ENCODE assay signal across 8 cellular contexts in the genomic region with DNA sequence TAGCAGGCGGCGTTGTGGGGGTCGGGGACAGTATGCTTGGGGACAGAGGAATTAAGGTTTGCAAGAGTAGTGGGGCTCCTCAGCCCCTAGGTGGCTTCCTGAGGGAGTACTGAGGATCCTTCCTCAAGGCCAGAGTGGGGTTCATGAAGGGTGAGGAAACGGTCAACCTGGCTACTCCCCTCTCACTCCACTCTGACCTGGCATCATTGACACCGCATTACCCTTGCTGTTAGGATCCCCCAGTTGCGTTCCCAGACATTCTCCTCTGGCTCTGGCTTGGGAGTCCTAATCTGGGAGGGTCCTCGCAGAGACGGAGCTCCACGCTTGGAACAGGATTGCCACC. TPM values are rescaled to one million over a fixed set of nuclear protein-coding genes. Genes with fewer than 3 reads are reported as not detected.
A peak's percentile ranks its signal among the peaks of the same experiment; 100 is the strongest.
DNase-seq lines count a peak whose midpoint lies in the region; ATAC-seq, FAIRE-seq and TF ChIP-seq lines count a peak whose summit lies in the region.

No MANE protein-coding gene starts in this region.

- no peak for TF ChIP-seq EP300 in neural cell (conservative IDR thresholded peaks at IDR 0.05; ENCODE audit: poor library complexity, severe bottlenecking)

- no peak for TF ChIP-seq RAD21 in neural cell (conservative IDR thresholded peaks at IDR 0.05)

- no peak for FAIRE-seq in D721Med (lab: Jason Lieb, UNC)

- H3K9me3 ChIP-seq in neural cell (ENCODE audit: low read length), result no peaks in the 10 kb centered on the region

- H3K27me3 ChIP-seq in KMS-11 (ENCODE audit: insufficient read depth, low read depth) (no peaks in the 10 kb centered on the region), dorsolateral prefrontal cortex (no peaks in the 10 kb centered on the region), neural cell (ENCODE audit: insufficient read depth, low read depth, low read length) (no peaks in the 10 kb centered on the region)

- H3K4me3 ChIP-seq in KMS-11 (IDR thresholded peaks at IDR 0.05; ENCODE audit: insufficient read depth, low read depth, low read length), result no peak overlapping the region
- H3K4me3 ChIP-seq in dorsolateral prefrontal cortex, result peak overlapping the region; percentile 52 to 89 (median 76)
- peak overlapping the region; percentile 75 for H3K4me3 ChIP-seq in neural cell (ENCODE audit: low read length)

- intact Hi-C loops in dorsolateral prefrontal cortex (cut with DNase I), result loop anchor here in 1 of 2 donors (2.0 to 5.0 kb wide), 2 partner anchors 152 to 361 kb away; no protein-coding TSS in a partner anchor

- TF ChIP-seq CTCF in GM12873 (IDR thresholded peaks at IDR 0.05; ENCODE audit: insufficient read depth, low read depth, low read length, missing control alignments) (peak; percentile 23), KMS-11 (conservative IDR thresholded peaks at IDR 0.05; ENCODE audit: low read depth, low read length) (0 out of 2 replicates have a peak, but pooled peaks have one; percentile 27), dorsolateral prefrontal cortex (IDR thresholded peaks at IDR 0.05 in 54 of 56, conservative IDR thresholded peaks at IDR 0.05 in 2 of 56; ENCODE audit: low read depth in 1 of 56, partially characterized antibody in 56 of 56) (no peak), neural cell (IDR thresholded peaks at IDR 0.05; ENCODE audit: poor library complexity, severe bottlenecking) (peak; percentile 49), D721Med (IDR thresholded peaks at IDR 0.05; ENCODE audit: insufficient read depth, missing control alignments) (no peak)

- H3K9me2 ChIP-seq in neural cell (ENCODE audit: insufficient read depth, low read length), result no peaks in the 10 kb centered on the region

- H3K79me2 ChIP-seq in KMS-11 (ENCODE audit: insufficient read depth, low read depth) (no peaks in the 10 kb centered on the region), neural cell (replicated peaks; ENCODE audit: insufficient read depth, low read length) (no peaks in the 10 kb centered on the region)

- no peak overlapping the region for H3K27ac ChIP-seq in KMS-11
- H3K27ac ChIP-seq in dorsolateral prefrontal cortex, result peak overlapping the region in 57 of 59 donors; percentile 23 to 93 (median 83)
- H3K27ac ChIP-seq in neural cell (ENCODE audit: low read length), result no peak overlapping the region

- peak overlapping the region; percentile 67; the same call in 1 of the 2 replicates for H3K4me2 ChIP-seq in KMS-11
- H3K4me2 ChIP-seq in neural cell (ENCODE audit: low read length), result peak overlapping the region; percentile 46

- H3K36me3 ChIP-seq in KMS-11 (ENCODE audit: insufficient read depth) (no peaks in the 10 kb centered on the region), neural cell (ENCODE audit: insufficient read depth, low read length) (no peaks in the 10 kb centered on the region)

- peak overlapping the region; percentile 98 for H2AFZ ChIP-seq in KMS-11 (ENCODE audit: low read depth)
- H2AFZ ChIP-seq in neural cell (ENCODE audit: low read depth, low read length), result peak overlapping the region; percentile 47

- H4K20me1 ChIP-seq in KMS-11 (ENCODE audit: insufficient read depth) (no peaks in the 10 kb centered on the region), neural cell (ENCODE audit: insufficient read depth) (no peaks in the 10 kb centered on the region)

- no peaks in the 10 kb centered on the region for H3F3A ChIP-seq in neural cell (ENCODE audit: insufficient read depth, low read length, poor library complexity, severe bottlenecking)

- DNase-seq in dorsolateral prefrontal cortex (no peak), iPS-NIHi11 (ENCODE audit: low spot score) (no peak), D721Med (ENCODE audit: insufficient read length, low spot score) (no peak), NCI-H226 (no peak)

- H3K9ac ChIP-seq in KMS-11, result no peak overlapping the region
- peak overlapping the region; percentile 73 for H3K9ac ChIP-seq in neural cell (ENCODE audit: low read length)

- peaks cover 10% of the 10 kb centered on the region for H3K4me1 ChIP-seq in KMS-11 (ENCODE audit: low read depth, poor library complexity, severe bottlenecking)

- ATAC-seq in GM21576 (IDR thresholded peaks at IDR 0.05; ENCODE audit: unreplicated experiment), result no peak

TF ChIP-seq in neural cell, 6 proteins besides CTCF, POLR2A, EP300 and RAD21:
- TF ChIP-seq SMC3 (conservative IDR thresholded peaks at IDR 0.05; ENCODE audit: poor library complexity), result no peak
- TF ChIP-seq, protein P1, sequence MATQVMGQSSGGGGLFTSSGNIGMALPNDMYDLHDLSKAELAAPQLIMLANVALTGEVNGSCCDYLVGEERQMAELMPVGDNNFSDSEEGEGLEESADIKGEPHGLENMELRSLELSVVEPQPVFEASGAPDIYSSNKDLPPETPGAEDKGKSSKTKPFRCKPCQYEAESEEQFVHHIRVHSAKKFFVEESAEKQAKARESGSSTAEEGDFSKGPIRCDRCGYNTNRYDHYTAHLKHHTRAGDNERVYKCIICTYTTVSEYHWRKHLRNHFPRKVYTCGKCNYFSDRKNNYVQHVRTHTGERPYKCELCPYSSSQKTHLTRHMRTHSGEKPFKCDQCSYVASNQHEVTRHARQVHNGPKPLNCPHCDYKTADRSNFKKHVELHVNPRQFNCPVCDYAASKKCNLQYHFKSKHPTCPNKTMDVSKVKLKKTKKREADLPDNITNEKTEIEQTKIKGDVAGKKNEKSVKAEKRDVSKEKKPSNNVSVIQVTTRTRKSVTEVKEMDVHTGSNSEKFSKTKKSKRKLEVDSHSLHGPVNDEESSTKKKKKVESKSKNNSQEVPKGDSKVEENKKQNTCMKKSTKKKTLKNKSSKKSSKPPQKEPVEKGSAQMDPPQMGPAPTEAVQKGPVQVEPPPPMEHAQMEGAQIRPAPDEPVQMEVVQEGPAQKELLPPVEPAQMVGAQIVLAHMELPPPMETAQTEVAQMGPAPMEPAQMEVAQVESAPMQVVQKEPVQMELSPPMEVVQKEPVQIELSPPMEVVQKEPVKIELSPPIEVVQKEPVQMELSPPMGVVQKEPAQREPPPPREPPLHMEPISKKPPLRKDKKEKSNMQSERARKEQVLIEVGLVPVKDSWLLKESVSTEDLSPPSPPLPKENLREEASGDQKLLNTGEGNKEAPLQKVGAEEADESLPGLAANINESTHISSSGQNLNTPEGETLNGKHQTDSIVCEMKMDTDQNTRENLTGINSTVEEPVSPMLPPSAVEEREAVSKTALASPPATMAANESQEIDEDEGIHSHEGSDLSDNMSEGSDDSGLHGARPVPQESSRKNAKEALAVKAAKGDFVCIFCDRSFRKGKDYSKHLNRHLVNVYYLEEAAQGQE (IDR thresholded peaks at IDR 0.05; ENCODE audit: borderline replicate concordance), result no peak
- no peak for TF ChIP-seq POLR2AphosphoS5 (IDR thresholded peaks at IDR 0.05)
- TF ChIP-seq TAF1 (IDR thresholded peaks at IDR 0.05; ENCODE audit: low read depth), result no peak
- no peak for TF ChIP-seq EZH2 (IDR thresholded peaks at IDR 0.05; ENCODE audit: borderline replicate concordance, insufficient read depth, low read length, poor library complexity, severe bottlenecking)
- TF ChIP-seq MXI1 (conservative IDR thresholded peaks at IDR 0.05; ENCODE audit: poor library complexity, severe bottlenecking), result no peak

RNA-seq across cellular contexts. Expression of gene EPHB6, which starts 0.5 kb away (rescaled TPM):
- total RNA-seq in dorsolateral prefrontal cortex, result 100 to 1,000 TPM in 119 of 120 experiments, 10 to 100 TPM in 1; 87.8 to 336 (median 232) TPM
- polyA plus RNA-seq in neural cell, result 14.8 and 25.3 TPM in 2 replicates
- 21.8 and 25.8 TPM in 2 replicates for polyA minus RNA-seq in neural cell

RNA-seq across cellular contexts. Expression of gene TRPV6, which starts 30.2 kb away (rescaled TPM):
- total RNA-seq in dorsolateral prefrontal cortex, result 1 to 10 TPM in 75 of 120 experiments, under 1 TPM in 41, not detected in 4; 0.15 to 6.3 (median 1.5) TPM
- 0.30 and 0.38 TPM in 2 replicates for polyA plus RNA-seq in neural cell
- polyA minus RNA-seq in neural cell, result under 0.01 and 0.35 TPM in 2 replicates

Comparison
In these comparisons a context has a peak if more than half of its experiments do, and no peak if none do; other contexts are left out.
1. CTCF ChIP-seq: peak in GM12873 (single experiment), KMS-11 (single experiment) and neural cell (single experiment); none in dorsolateral prefrontal cortex (0 of 56) and D721Med (single experiment).
2. H3K27ac ChIP-seq: peak in dorsolateral prefrontal cortex (57 of 59); none in KMS-11 (single experiment) and neural cell (single experiment).